ENCODE assay signal across 22 cellular contexts in genomic region chr1:6307099-6307498, GRCh38.
"Had no signal": no experiment of that assay in that cellular context is flagged by ENCODE, and none has a peak within 500 bp of the region (broad histone marks: within the 10 kb centered on the region; RNA-seq: fewer than 3 reads in every experiment).

No MANE protein-coding gene starts in this region.

- H3K27me3 ChIP-seq: gastrocnemius medialis, right lobe of liver, upper lobe of left lung had no signal

- ATAC-seq: activated CD4-positive, CD25-positive, alpha-beta regulatory T cell treated with anti-CD3 and anti-CD28 coated beads, Interleukin-2, amount 50 U/mL, for 24 hours; activated CD8-positive, alpha-beta T cell treated with anti-CD3 and anti-CD28 coated beads, Interleukin-2, amount 10 ng/mL, durations not matched to agents 7 days and 5 days; gastrocnemius medialis; natural killer cell treated with Interleukin-12 subunit alpha and Interleukin-12 subunit beta and Interleukin-15 and Interleukin-18, amount 100 ng/mL, for 72 hours; right lobe of liver; SK-N-SH treated with all-trans-retinoic acid at 6 μM for 48 hours; stimulated activated naive B cell treated with anti-CD40 and anti-IgM and Interleukin-4, amounts not matched to agents 10 μg/mL and 1 μg/mL and 100 μg/mL, for 72 hours; T-cell had no signal

- H3K36me3 ChIP-seq: gastrocnemius medialis, right lobe of liver, thoracic aorta, upper lobe of left lung had no signal

- H3K9me3 ChIP-seq: gastrocnemius medialis, right lobe of liver, thoracic aorta, upper lobe of left lung had no signal

- H3K27ac ChIP-seq: gastrocnemius medialis, right lobe of liver, thoracic aorta, upper lobe of left lung, VCaP had no signal

- H3K4me3 ChIP-seq: gastrocnemius medialis, right lobe of liver, thoracic aorta, upper lobe of left lung had no signal

- H3K4me1 ChIP-seq: gastrocnemius medialis, right lobe of liver, upper lobe of left lung had no signal

- DNase-seq: activated CD4-positive, alpha-beta T cell treated with anti-CD3 and anti-CD28 coated beads, Interleukin-2, amount 50 U/mL, for 1 hour; activated CD8-positive, alpha-beta T cell treated with anti-CD3 and anti-CD28 coated beads, Interleukin-2, amount 10 ng/mL, durations not matched to agents 7 days and 5 days; activated naive CD8-positive, alpha-beta T cell treated with anti-CD3 and anti-CD28 coated beads for 36 hours; activated T-cell treated with anti-CD3 and anti-CD28 coated beads, Interleukin-2, amount 50 U/mL, for 1 hour; cerebellar nuclear complex; cortex of kidney; gastrocnemius medialis; head of caudate nucleus; hypothalamus; midbrain; occipital lobe; right lobe of liver; small intestine; stimulated activated CD4-positive, alpha-beta T cell treated with anti-CD3 and anti-CD28 coated beads, Interleukin-2, amount 100 ng/mL, for 24 hours; stimulated activated naive B cell treated with anti-CD40 and anti-IgM and Interleukin-4, amounts not matched to agents 10 μg/mL and 1 μg/mL and 100 μg/mL, for 72 hours; T-cell; upper lobe of left lung had no signal
